1 cellular context compared by ENCODE assay signal in the genomic region with DNA sequence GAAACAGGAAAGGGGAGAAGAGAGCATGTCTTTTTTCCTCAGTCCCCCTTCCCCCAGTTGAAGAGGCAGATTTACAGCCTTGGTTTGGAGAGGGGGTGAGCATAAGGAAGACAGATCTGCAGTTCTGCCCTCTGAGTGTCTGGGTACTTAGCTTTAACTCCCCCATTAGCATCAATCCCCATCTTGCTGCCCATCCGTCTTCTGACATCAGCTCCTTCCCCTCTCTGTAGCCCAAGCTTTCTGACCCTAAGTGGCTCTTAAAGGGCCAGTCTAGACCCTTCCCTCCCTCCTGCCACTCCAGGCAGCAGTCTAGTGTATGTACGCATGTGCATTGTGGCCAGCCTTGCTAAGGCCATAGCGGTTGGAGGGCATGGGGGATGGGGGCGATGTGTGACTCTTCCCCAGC.
TF ChIP-seq lines count a peak whose summit lies in the region.

No MANE protein-coding gene starts in this region.

TF ChIP-seq in HepG2, 621 proteins besides CTCF, POLR2A, EP300 and RAD21:
- TF ChIP-seq ZBTB20 (CRISPR knock-in tag; IDR thresholded peaks at IDR 0.05; ENCODE audit: borderline replicate concordance, low read depth), result no peak
- no peak for TF ChIP-seq ESRRA (CRISPR knock-in tag; IDR thresholded peaks at IDR 0.05; ENCODE audit: low read depth)
- no peak for TF ChIP-seq ZNF441 (CRISPR knock-in tag; IDR thresholded peaks at IDR 0.05; ENCODE audit: borderline replicate concordance)
- TF ChIP-seq DNMT3B (CRISPR knock-in tag; conservative IDR thresholded peaks at IDR 0.05), result no peak
- no peak for TF ChIP-seq ZSCAN12 (CRISPR knock-in tag; IDR thresholded peaks at IDR 0.05)
- no peak for TF ChIP-seq TBX3 (IDR thresholded peaks at IDR 0.05; ENCODE audit: borderline replicate concordance)
- TF ChIP-seq GABPA (IDR thresholded peaks at IDR 0.05; ENCODE audit: low read depth, low read length), result no peak
- no peak for TF ChIP-seq GABPA (CRISPR knock-in tag; IDR thresholded peaks at IDR 0.05; ENCODE audit: low read depth)
- no peak for TF ChIP-seq PTBP1 (IDR thresholded peaks at IDR 0.05; ENCODE audit: low read depth, low read length, poor library complexity, severe bottlenecking)
- TF ChIP-seq RCOR2 (CRISPR knock-in tag; IDR thresholded peaks at IDR 0.05), result no peak
- TF ChIP-seq, protein P1, sequence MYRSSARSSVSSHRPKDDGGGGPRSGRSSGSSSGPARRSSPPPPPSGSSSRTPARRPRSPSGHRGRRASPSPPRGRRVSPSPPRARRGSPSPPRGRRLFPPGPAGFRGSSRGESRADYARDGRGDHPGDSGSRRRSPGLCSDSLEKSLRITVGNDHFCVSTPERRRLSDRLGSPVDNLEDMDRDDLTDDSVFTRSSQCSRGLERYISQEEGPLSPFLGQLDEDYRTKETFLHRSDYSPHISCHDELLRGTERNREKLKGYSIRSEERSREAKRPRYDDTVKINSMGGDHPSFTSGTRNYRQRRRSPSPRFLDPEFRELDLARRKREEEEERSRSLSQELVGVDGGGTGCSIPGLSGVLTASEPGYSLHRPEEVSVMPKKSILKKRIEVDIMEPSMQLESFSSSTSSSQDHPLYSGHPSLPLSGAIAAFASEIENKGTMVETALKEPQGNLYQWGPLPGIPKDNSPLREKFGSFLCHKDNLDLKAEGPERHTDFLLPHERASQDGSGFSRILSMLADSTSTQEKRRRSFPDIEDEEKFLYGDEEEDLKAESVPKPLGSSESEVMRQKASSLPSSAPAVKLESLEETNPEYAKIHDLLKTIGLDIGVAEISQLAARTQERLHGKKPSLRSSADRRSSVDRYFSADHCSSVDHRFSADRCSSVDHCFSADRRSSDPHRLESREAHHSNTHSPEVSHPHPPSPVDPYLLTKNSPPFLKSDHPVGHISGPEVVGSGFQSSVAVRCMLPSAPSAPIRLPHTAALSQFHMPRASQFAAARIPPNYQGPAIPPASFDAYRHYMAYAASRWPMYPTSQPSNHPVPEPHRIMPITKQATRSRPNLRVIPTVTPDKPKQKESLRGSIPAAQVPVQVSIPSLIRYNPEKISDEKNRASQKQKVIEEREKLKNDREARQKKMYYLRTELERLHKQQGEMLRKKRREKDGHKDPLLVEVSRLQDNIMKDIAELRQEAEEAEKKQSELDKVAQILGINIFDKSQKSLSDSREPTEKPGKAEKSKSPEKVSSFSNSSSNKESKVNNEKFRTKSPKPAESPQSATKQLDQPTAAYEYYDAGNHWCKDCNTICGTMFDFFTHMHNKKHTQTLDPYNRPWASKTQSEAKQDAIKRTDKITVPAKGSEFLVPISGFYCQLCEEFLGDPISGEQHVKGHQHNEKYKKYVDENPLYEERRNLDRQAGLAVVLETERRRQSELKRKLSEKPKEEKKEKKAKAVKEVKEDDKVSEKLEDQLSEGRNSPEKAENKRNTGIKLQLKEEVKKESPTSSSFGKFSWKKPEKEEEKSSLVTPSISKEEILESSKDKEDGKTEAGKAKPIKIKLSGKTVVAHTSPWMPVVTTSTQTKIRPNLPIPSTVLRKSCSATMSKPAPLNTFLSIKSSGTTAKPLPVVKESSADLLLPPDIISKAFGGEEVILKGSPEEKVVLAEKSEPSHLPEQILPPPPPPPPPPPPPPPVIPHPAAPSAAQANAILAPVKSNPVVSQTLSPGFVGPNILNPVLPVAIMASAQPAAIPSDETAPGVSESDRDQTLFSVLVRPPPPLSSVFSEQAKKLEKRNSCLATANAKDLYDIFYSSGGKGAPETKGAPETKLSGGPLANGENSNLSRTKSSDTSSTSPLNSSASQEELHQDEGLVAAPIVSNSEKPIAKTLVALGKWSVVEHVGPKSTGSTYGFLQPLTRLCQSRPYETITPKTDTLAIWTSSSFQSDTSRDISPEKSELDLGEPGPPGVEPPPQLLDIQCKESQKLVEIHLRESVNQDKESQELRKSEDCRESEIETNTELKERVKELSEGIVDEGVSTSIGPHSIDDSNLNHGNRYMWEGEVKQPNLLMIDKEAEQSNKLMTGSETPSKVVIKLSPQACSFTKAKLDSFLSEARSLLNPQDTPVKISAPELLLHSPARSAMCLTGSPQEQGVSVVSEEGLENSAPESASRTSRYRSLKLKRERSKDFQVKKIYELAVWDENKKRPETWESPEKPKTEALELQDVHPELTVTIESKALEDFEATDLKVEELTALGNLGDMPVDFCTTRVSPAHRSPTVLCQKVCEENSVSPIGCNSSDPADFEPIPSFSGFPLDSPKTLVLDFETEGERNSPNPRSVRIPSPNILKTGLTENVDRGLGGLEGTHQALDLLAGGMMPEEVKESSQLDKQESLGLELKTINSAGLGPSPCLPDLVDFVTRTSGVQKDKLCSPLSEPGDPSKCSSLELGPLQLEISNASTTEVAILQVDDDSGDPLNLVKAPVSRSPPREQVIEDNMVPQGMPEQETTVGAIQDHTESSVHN (CRISPR knock-in tag; IDR thresholded peaks at IDR 0.05), result no peak
- TF ChIP-seq, protein P2, sequence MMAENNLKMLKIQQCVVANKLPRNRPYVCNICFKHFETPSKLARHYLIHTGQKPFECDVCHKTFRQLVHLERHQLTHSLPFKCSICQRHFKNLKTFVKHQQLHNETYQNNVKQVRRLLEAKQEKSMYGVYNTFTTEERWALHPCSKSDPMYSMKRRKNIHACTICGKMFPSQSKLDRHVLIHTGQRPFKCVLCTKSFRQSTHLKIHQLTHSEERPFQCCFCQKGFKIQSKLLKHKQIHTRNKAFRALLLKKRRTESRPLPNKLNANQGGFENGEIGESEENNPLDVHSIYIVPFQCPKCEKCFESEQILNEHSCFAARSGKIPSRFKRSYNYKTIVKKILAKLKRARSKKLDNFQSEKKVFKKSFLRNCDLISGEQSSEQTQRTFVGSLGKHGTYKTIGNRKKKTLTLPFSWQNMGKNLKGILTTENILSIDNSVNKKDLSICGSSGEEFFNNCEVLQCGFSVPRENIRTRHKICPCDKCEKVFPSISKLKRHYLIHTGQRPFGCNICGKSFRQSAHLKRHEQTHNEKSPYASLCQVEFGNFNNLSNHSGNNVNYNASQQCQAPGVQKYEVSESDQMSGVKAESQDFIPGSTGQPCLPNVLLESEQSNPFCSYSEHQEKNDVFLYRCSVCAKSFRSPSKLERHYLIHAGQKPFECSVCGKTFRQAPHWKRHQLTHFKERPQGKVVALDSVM (CRISPR knock-in tag; IDR thresholded peaks at IDR 0.05), result no peak
- no peak for TF ChIP-seq RBAK (CRISPR knock-in tag; IDR thresholded peaks at IDR 0.05)
- TF ChIP-seq, protein P3, sequence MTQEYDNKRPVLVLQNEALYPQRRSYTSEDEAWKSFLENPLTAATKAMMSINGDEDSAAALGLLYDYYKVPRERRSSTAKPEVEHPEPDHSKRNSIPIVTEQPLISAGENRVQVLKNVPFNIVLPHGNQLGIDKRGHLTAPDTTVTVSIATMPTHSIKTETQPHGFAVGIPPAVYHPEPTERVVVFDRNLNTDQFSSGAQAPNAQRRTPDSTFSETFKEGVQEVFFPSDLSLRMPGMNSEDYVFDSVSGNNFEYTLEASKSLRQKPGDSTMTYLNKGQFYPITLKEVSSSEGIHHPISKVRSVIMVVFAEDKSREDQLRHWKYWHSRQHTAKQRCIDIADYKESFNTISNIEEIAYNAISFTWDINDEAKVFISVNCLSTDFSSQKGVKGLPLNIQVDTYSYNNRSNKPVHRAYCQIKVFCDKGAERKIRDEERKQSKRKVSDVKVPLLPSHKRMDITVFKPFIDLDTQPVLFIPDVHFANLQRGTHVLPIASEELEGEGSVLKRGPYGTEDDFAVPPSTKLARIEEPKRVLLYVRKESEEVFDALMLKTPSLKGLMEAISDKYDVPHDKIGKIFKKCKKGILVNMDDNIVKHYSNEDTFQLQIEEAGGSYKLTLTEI (CRISPR knock-in tag; conservative IDR thresholded peaks at IDR 0.05), result no peak
- no peak for TF ChIP-seq JUNB (CRISPR knock-in tag; IDR thresholded peaks at IDR 0.05; ENCODE audit: borderline replicate concordance)
- TF ChIP-seq ZNF207 (IDR thresholded peaks at IDR 0.05; ENCODE audit: borderline replicate concordance), result no peak
- TF ChIP-seq GABPB1 (CRISPR knock-in tag; IDR thresholded peaks at IDR 0.05), result no peak
- TF ChIP-seq, protein P4, sequence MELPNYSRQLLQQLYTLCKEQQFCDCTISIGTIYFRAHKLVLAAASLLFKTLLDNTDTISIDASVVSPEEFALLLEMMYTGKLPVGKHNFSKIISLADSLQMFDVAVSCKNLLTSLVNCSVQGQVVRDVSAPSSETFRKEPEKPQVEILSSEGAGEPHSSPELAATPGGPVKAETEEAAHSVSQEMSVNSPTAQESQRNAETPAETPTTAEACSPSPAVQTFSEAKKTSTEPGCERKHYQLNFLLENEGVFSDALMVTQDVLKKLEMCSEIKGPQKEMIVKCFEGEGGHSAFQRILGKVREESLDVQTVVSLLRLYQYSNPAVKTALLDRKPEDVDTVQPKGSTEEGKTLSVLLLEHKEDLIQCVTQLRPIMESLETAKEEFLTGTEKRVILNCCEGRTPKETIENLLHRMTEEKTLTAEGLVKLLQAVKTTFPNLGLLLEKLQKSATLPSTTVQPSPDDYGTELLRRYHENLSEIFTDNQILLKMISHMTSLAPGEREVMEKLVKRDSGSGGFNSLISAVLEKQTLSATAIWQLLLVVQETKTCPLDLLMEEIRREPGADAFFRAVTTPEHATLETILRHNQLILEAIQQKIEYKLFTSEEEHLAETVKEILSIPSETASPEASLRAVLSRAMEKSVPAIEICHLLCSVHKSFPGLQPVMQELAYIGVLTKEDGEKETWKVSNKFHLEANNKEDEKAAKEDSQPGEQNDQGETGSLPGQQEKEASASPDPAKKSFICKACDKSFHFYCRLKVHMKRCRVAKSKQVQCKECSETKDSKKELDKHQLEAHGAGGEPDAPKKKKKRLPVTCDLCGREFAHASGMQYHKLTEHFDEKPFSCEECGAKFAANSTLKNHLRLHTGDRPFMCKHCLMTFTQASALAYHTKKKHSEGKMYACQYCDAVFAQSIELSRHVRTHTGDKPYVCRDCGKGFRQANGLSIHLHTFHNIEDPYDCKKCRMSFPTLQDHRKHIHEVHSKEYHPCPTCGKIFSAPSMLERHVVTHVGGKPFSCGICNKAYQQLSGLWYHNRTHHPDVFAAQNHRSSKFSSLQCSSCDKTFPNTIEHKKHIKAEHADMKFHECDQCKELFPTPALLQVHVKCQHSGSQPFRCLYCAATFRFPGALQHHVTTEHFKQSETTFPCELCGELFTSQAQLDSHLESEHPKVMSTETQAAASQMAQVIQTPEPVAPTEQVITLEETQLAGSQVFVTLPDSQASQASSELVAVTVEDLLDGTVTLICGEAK (IDR thresholded peaks at IDR 0.05), result no peak
- TF ChIP-seq, protein P4 (CRISPR knock-in tag; IDR thresholded peaks at IDR 0.05), result no peak
- TF ChIP-seq ZNF350 (CRISPR knock-in tag; IDR thresholded peaks at IDR 0.05; ENCODE audit: borderline replicate concordance, low read depth), result no peak
- no peak for TF ChIP-seq KDM5B (CRISPR knock-in tag; IDR thresholded peaks at IDR 0.05; ENCODE audit: borderline replicate concordance)
